In the genomic region with DNA sequence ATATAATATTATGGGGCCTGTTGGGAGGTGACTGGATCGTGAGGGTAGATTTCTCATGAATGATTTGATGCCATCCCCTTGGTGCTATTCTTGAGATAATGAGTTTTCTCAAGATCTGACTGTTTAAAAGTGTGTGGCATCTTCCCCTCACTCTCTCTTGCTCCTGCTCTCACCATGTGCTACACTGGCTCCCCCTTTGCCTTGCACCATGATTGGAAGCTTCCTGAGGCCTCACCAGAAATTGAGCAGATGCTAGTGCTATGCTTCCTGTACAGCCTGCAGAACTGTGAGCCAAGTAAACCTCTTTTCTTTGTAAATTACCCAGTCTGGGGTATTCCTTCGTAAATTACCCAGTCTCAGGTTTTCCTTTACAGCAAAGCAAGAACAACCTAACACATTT, we compare ENCODE assay signal across 7 cellular contexts.
"Had no signal": no experiment of that assay in that cellular context is flagged by ENCODE, and none has a peak within 500 bp of the region (broad histone marks: within the 10 kb centered on the region; RNA-seq: fewer than 3 reads in every experiment).

No MANE protein-coding gene starts in this region.

- ATAC-seq: HepG2, K562 had no signal

- H3K27ac ChIP-seq: HL-60, KMS-11 had no signal

- DNase-seq: IMR-90, KBM-7, KG1 had no signal

- H3K4me3 ChIP-seq: K562 had no signal
